ENCODE assay signal across 1 cellular context in the genomic region with DNA sequence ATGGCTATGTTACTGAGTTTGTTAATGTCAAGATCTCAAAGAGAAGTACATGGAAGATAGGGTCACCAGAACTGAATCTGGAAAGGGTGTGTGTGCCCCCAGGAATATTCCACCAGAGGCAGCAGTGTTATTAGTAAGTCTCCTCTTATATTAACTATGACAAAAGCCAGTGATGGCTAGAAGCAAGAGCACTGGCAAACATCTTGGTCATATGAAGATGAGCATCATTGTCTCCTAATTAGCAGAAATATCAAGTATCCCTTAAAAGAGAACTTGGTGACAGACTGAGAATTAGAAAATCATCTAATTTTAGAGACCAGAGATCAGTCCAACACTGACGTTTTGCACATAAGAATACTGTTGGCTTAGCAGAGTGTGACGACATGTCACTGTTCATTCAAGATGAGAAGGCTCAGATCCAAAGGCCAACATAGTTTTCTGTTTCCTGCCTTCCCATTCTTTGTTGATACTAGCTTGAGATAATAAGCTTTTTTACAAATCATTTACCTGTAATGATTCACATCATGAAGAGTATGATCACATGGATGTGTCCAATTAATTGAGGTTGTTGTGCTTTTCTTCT.
TF ChIP-seq lines count a peak whose summit lies in the region.

No MANE protein-coding gene starts in this region.

TF ChIP-seq in HepG2, 621 proteins besides CTCF, POLR2A, EP300 and RAD21 (continued from another document and continues in another):
- TF ChIP-seq, protein P1, sequence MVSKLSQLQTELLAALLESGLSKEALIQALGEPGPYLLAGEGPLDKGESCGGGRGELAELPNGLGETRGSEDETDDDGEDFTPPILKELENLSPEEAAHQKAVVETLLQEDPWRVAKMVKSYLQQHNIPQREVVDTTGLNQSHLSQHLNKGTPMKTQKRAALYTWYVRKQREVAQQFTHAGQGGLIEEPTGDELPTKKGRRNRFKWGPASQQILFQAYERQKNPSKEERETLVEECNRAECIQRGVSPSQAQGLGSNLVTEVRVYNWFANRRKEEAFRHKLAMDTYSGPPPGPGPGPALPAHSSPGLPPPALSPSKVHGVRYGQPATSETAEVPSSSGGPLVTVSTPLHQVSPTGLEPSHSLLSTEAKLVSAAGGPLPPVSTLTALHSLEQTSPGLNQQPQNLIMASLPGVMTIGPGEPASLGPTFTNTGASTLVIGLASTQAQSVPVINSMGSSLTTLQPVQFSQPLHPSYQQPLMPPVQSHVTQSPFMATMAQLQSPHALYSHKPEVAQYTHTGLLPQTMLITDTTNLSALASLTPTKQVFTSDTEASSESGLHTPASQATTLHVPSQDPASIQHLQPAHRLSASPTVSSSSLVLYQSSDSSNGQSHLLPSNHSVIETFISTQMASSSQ (IDR thresholded peaks at IDR 0.05; ENCODE audit: low read depth): peak; percentile 37; the same call in 1 of the 2 replicates
- TF ChIP-seq, protein P1 (CRISPR knock-in tag; IDR thresholded peaks at IDR 0.05; ENCODE audit: borderline replicate concordance): no peak
- no peak for TF ChIP-seq KDM4B (CRISPR knock-in tag; IDR thresholded peaks at IDR 0.05)
- no peak for TF ChIP-seq RAD51 (IDR thresholded peaks at IDR 0.05; ENCODE audit: borderline replicate concordance)
- no peak for TF ChIP-seq SMAD1 (CRISPR knock-in tag; IDR thresholded peaks at IDR 0.05; ENCODE audit: borderline replicate concordance, low read depth)
- TF ChIP-seq CREB1 (IDR thresholded peaks at IDR 0.05): peak; percentile 80
- TF ChIP-seq CREB1 (CRISPR knock-in tag; IDR thresholded peaks at IDR 0.05): peak; percentile 79
- TF ChIP-seq, protein P2, sequence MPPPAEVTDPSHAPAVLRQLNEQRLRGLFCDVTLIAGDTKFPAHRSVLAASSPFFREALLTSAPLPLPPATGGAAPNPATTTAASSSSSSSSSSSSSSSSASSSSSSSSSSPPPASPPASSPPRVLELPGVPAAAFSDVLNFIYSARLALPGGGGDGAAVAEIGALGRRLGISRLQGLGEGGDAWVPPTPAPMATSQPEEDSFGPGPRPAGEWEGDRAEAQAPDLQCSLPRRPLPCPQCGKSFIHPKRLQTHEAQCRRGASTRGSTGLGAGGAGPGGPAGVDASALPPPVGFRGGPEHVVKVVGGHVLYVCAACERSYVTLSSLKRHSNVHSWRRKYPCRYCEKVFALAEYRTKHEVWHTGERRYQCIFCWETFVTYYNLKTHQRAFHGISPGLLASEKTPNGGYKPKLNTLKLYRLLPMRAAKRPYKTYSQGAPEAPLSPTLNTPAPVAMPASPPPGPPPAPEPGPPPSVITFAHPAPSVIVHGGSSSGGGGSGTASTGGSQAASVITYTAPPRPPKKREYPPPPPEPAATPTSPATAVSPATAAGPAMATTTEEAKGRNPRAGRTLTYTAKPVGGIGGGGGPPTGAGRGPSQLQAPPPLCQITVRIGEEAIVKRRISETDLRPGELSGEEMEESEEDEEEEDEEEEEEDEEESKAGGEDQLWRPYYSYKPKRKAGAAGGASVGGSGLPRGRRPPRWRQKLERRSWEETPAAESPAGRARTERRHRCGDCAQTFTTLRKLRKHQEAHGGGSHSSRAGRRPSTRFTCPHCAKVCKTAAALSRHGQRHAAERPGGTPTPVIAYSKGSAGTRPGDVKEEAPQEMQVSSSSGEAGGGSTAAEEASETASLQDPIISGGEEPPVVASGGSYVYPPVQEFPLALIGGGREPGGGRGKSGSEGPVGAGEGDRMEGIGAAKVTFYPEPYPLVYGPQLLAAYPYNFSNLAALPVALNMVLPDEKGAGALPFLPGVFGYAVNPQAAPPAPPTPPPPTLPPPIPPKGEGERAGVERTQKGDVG (CRISPR knock-in tag; IDR thresholded peaks at IDR 0.05; ENCODE audit: borderline replicate concordance): no peak
- no peak for TF ChIP-seq SIN3B (IDR thresholded peaks at IDR 0.05; ENCODE audit: low read length)
- TF ChIP-seq STAT5B (CRISPR knock-in tag; IDR thresholded peaks at IDR 0.05): no peak
- TF ChIP-seq, protein P3, sequence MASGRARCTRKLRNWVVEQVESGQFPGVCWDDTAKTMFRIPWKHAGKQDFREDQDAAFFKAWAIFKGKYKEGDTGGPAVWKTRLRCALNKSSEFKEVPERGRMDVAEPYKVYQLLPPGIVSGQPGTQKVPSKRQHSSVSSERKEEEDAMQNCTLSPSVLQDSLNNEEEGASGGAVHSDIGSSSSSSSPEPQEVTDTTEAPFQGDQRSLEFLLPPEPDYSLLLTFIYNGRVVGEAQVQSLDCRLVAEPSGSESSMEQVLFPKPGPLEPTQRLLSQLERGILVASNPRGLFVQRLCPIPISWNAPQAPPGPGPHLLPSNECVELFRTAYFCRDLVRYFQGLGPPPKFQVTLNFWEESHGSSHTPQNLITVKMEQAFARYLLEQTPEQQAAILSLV (CRISPR knock-in tag; IDR thresholded peaks at IDR 0.05; ENCODE audit: borderline replicate concordance): no peak
- no peak for TF ChIP-seq ZBTB38 (CRISPR knock-in tag; IDR thresholded peaks at IDR 0.05)
- no peak for TF ChIP-seq ZNF431 (CRISPR knock-in tag; IDR thresholded peaks at IDR 0.05; ENCODE audit: borderline replicate concordance, low read depth)
- peak; percentile 30; the same call in 1 of the 2 replicates for TF ChIP-seq CEBPG (CRISPR knock-in tag; IDR thresholded peaks at IDR 0.05)
- TF ChIP-seq MZF1 (CRISPR knock-in tag; IDR thresholded peaks at IDR 0.05; ENCODE audit: borderline replicate concordance): no peak
- TF ChIP-seq, protein P4, sequence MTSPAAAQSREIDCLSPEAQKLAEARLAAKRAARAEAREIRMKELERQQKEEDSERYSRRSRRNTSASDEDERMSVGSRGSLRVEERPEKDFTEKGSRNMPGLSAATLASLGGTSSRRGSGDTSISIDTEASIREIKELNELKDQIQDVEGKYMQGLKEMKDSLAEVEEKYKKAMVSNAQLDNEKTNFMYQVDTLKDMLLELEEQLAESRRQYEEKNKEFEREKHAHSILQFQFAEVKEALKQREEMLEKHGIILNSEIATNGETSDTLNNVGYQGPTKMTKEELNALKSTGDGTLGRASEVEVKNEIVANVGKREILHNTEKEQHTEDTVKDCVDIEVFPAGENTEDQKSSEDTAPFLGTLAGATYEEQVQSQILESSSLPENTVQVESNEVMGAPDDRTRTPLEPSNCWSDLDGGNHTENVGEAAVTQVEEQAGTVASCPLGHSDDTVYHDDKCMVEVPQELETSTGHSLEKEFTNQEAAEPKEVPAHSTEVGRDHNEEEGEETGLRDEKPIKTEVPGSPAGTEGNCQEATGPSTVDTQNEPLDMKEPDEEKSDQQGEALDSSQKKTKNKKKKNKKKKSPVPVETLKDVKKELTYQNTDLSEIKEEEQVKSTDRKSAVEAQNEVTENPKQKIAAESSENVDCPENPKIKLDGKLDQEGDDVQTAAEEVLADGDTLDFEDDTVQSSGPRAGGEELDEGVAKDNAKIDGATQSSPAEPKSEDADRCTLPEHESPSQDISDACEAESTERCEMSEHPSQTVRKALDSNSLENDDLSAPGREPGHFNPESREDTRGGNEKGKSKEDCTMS (CRISPR knock-in tag; conservative IDR thresholded peaks at IDR 0.05): no peak
- TF ChIP-seq KAT7 (CRISPR knock-in tag; IDR thresholded peaks at IDR 0.05; ENCODE audit: borderline replicate concordance): no peak
- TF ChIP-seq SPEN (CRISPR knock-in tag; IDR thresholded peaks at IDR 0.05; ENCODE audit: low read depth): no peak
- TF ChIP-seq DMAP1 (CRISPR knock-in tag; IDR thresholded peaks at IDR 0.05): no peak
- no peak for TF ChIP-seq ZNF101 (CRISPR knock-in tag; IDR thresholded peaks at IDR 0.05; ENCODE audit: borderline replicate concordance, low read depth)
- no peak for TF ChIP-seq ARNT2 (CRISPR knock-in tag; IDR thresholded peaks at IDR 0.05; ENCODE audit: low read depth)
- TF ChIP-seq, protein P5, sequence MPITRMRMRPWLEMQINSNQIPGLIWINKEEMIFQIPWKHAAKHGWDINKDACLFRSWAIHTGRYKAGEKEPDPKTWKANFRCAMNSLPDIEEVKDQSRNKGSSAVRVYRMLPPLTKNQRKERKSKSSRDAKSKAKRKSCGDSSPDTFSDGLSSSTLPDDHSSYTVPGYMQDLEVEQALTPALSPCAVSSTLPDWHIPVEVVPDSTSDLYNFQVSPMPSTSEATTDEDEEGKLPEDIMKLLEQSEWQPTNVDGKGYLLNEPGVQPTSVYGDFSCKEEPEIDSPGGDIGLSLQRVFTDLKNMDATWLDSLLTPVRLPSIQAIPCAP (CRISPR knock-in tag; IDR thresholded peaks at IDR 0.05; ENCODE audit: low read depth): no peak
- no peak for TF ChIP-seq GABPA (IDR thresholded peaks at IDR 0.05; ENCODE audit: low read depth, low read length)
- no peak for TF ChIP-seq GABPA (CRISPR knock-in tag; IDR thresholded peaks at IDR 0.05; ENCODE audit: low read depth)
- TF ChIP-seq ZBTB20 (CRISPR knock-in tag; IDR thresholded peaks at IDR 0.05; ENCODE audit: borderline replicate concordance, low read depth): peak; percentile 28; the same call in 1 of the 2 replicates
- no peak for TF ChIP-seq SKI (IDR thresholded peaks at IDR 0.05; ENCODE audit: partially characterized antibody)
- TF ChIP-seq, protein P6, sequence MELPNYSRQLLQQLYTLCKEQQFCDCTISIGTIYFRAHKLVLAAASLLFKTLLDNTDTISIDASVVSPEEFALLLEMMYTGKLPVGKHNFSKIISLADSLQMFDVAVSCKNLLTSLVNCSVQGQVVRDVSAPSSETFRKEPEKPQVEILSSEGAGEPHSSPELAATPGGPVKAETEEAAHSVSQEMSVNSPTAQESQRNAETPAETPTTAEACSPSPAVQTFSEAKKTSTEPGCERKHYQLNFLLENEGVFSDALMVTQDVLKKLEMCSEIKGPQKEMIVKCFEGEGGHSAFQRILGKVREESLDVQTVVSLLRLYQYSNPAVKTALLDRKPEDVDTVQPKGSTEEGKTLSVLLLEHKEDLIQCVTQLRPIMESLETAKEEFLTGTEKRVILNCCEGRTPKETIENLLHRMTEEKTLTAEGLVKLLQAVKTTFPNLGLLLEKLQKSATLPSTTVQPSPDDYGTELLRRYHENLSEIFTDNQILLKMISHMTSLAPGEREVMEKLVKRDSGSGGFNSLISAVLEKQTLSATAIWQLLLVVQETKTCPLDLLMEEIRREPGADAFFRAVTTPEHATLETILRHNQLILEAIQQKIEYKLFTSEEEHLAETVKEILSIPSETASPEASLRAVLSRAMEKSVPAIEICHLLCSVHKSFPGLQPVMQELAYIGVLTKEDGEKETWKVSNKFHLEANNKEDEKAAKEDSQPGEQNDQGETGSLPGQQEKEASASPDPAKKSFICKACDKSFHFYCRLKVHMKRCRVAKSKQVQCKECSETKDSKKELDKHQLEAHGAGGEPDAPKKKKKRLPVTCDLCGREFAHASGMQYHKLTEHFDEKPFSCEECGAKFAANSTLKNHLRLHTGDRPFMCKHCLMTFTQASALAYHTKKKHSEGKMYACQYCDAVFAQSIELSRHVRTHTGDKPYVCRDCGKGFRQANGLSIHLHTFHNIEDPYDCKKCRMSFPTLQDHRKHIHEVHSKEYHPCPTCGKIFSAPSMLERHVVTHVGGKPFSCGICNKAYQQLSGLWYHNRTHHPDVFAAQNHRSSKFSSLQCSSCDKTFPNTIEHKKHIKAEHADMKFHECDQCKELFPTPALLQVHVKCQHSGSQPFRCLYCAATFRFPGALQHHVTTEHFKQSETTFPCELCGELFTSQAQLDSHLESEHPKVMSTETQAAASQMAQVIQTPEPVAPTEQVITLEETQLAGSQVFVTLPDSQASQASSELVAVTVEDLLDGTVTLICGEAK (IDR thresholded peaks at IDR 0.05): no peak
- TF ChIP-seq, protein P6 (CRISPR knock-in tag; IDR thresholded peaks at IDR 0.05): no peak
- TF ChIP-seq ZNF766 (CRISPR knock-in tag; IDR thresholded peaks at IDR 0.05; ENCODE audit: borderline replicate concordance): no peak
- TF ChIP-seq, protein P7, sequence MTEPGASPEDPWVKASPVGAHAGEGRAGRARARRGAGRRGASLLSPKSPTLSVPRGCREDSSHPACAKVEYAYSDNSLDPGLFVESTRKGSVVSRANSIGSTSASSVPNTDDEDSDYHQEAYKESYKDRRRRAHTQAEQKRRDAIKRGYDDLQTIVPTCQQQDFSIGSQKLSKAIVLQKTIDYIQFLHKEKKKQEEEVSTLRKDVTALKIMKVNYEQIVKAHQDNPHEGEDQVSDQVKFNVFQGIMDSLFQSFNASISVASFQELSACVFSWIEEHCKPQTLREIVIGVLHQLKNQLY (CRISPR knock-in tag; IDR thresholded peaks at IDR 0.05): no peak
- no peak for TF ChIP-seq BORCS8-MEF2B (CRISPR knock-in tag; IDR thresholded peaks at IDR 0.05)
- TF ChIP-seq IKZF1 (IDR thresholded peaks at IDR 0.05): no peak
